ENCODE assay signal across 16 cellular contexts in the genomic region with DNA sequence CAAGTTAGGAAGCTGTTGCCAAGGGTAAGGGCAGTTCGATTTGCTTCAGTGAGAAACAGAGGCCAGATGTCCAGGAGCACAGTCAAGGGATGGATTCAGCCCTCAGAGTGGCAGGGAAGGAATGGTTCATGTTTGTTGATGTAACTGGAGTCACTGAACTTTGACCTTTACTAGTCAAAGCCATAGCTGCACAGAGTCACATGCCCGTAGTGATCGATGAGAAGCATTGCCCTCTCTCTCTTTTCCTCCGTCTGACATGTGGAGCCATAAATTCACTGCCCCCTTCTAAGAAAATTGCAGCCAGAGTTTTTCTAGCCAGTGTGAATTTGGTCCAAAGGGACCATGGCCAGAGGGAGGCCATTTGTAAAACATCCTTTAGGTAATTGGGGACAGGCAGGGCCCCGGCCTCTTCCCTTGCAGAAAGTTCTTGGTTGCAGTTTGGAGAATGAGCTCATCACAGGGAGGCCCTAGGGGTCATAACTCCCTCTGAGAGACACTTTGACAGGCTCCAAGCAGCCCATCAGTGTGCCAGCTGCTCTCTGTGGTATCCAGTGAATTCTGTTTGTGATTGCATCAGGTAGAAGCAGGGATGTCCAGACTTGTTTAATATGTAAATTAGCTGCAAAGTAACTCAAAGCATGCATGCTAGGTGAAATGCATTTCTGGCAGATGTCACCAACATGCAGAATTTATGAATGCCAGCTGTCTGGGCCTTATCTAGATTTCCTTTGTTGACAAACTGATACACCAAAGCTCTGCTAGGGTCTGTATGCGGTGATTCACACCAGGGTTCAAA.
DNase-seq lines count a peak whose midpoint lies in the region; ATAC-seq and TF ChIP-seq lines count a peak whose summit lies in the region.
"Had no signal": no experiment of that assay in that cellular context is flagged by ENCODE, and none has a peak within 500 bp of the region (broad histone marks: within the 10 kb centered on the region; RNA-seq: fewer than 3 reads in every experiment).

No MANE protein-coding gene starts in this region.

- POLR2A ChIA-PET in RWPE1 (lab: Yijun Ruan, JAX; ENCODE audit: low non-redundant PET) = no interaction called here

- DNase-seq in NCI-H748 (lab: John Stamatoyannopoulos, UW; ENCODE audit: unreplicated experiment) = peak; percentile 53
- no peak for DNase-seq in NCI-H748 treated with DMSO at 0.1 percent for 48 hours (lab: John Stamatoyannopoulos, UW)
- peak; percentile 24 for DNase-seq in RWPE1 (ENCODE audit: low spot score)
- DNase-seq in left kidney (ENCODE audit: low read depth, low spot score) = peak; percentile 70
- DNase-seq in stimulated activated CD4-positive, alpha-beta T cell treated with anti-CD3 and anti-CD28 coated beads, Interleukin-4, amount 100 ng/mL, for 24 hours = no peak
- DNase-seq in activated effector memory CD4-positive, alpha-beta T cell treated with Interleukin-2 at 50 U/mL for 16 hours = no peak
- DNase-seq in activated effector memory CD4-positive, alpha-beta T cell treated with anti-CD3 and anti-CD28 coated beads, Interleukin-2, amount 50 U/mL, for 16 hours = no peak
- DNase-seq: activated CD8-positive, alpha-beta T cell treated with anti-CD3 and anti-CD28 coated beads, Interleukin-2, amount 10 ng/mL, durations not matched to agents 7 days and 5 days; CD4-positive, CD25-positive, alpha-beta regulatory T cell; HCEC 1CT; MG63; right cardiac atrium; stimulated activated CD4-positive, alpha-beta T cell treated with anti-CD3 and anti-CD28 coated beads, Interleukin-2, amount 100 ng/mL, for 48 hours had no signal

- H3K27ac ChIP-seq in RWPE1 = no peak overlapping the region
- H3K27ac ChIP-seq: thoracic aorta had no signal

- no peak for TF ChIP-seq CTCF in RWPE1 (conservative IDR thresholded peaks at IDR 0.05; ENCODE audit: low read depth)

- CTCF ChIA-PET in RWPE1 (lab: Yijun Ruan, JAX) = no interaction called here

- ATAC-seq in GM18858 (IDR thresholded peaks at IDR 0.05; ENCODE audit: unreplicated experiment) = no peak
- ATAC-seq: activated CD8-positive, alpha-beta T cell treated with anti-CD3 and anti-CD28 coated beads, Interleukin-2, amount 10 ng/mL, durations not matched to agents 7 days and 5 days; GM12878; right cardiac atrium had no signal

Comparison
In these comparisons a context has a peak if more than half of its experiments do, and no peak if none do; other contexts are left out.
1. DNase-seq: peak in NCI-H748 (single experiment), RWPE1 (single experiment) and left kidney (single experiment); none in NCI-H748 treated with DMSO at 0.1 percent for 48 hours (single experiment), stimulated activated CD4-positive, alpha-beta T cell treated with anti-CD3 and anti-CD28 coated beads, Interleukin-4, amount 100 ng/mL, for 24 hours (single experiment), activated effector memory CD4-positive, alpha-beta T cell treated with Interleukin-2 at 50 U/mL for 16 hours (single experiment) and activated effector memory CD4-positive, alpha-beta T cell treated with anti-CD3 and anti-CD28 coated beads, Interleukin-2, amount 50 U/mL, for 16 hours (single experiment).